10 cellular contexts compared by ENCODE assay signal in genomic region chr15:48392356-48392755, GRCh38.
DNase-seq lines count a peak whose midpoint lies in the region; TF ChIP-seq lines count a peak whose summit lies in the region.
"Had no signal": no experiment of that assay in that cellular context is flagged by ENCODE, and none has a peak within 500 bp of the region (broad histone marks: within the 10 kb centered on the region; RNA-seq: fewer than 3 reads in every experiment).

No MANE protein-coding gene starts in this region.

- peak overlapping the region; percentile 83 to 86 for H3K27ac ChIP-seq in ascending aorta
- H3K27ac ChIP-seq in testis, result peak overlapping the region in 1 of 2 donors; percentile 34
- H3K27ac ChIP-seq: SJSA1 had no signal

- H3K36me3 ChIP-seq in ascending aorta (no peaks in the 10 kb centered on the region), testis (ENCODE audit: low read depth, missing control alignments) (no peaks in the 10 kb centered on the region)
- H3K36me3 ChIP-seq: SJSA1 had no signal

- no peak for TF ChIP-seq CTCF in ascending aorta (IDR thresholded peaks at IDR 0.05)
- TF ChIP-seq CTCF in fibroblast of pulmonary artery (IDR thresholded peaks at IDR 0.05; ENCODE audit: low read length, missing control alignments), result no peak
- no peak for TF ChIP-seq CTCF in testis (IDR thresholded peaks at IDR 0.05)

- 26 to 38% methylated on average over 4 of the region's 4 CpGs for WGBS in testis, 2 donors

- DNase-seq in ascending aorta (ENCODE audit: low spot score in 2 of 2) (peak in 1 of 2 donors; percentile 79), fibroblast of pulmonary artery (ENCODE audit: low read depth) (peak; percentile 85), mucosa of gallbladder (ENCODE audit: low spot score) (peak; percentile 48), testis (peak; percentile 75), cortex of kidney (lab: John Stamatoyannopoulos, UW) (no peak), SIG-M5 treated with dmso at 0.1 percent for 504 hours (lab: John Stamatoyannopoulos, UW; ENCODE audit: unreplicated experiment) (no peak), cerebellar nuclear complex (lab: John Stamatoyannopoulos, UW) (no peak), NCI-H2227 treated with DMSO at 0.1 percent for 48 hours (lab: John Stamatoyannopoulos, UW) (no peak)
- DNase-seq: NCI-H774 had no signal

- no peaks in the 10 kb centered on the region for H3K9me3 ChIP-seq in ascending aorta
- no peaks in the 10 kb centered on the region for H3K9me3 ChIP-seq in testis
- H3K9me3 ChIP-seq: SJSA1 had no signal

- H3K4me3 ChIP-seq in ascending aorta (no peak overlapping the region), fibroblast of pulmonary artery (replicated peaks; ENCODE audit: low read depth, low read length) (no peak overlapping the region), testis (no peak overlapping the region)
- H3K4me3 ChIP-seq: SJSA1 had no signal

- TF ChIP-seq POLR2A in testis (IDR thresholded peaks at IDR 0.05), result no peak

- intact Hi-C loops in ascending aorta (cut with DNase I) (loop anchor here (1.0 kb wide), 1 partner anchor 22 kb away; no protein-coding TSS in a partner anchor), testis (cut with DNase I; ENCODE audit: low total_unique reads) (no loop called here)

- H3K4me1 ChIP-seq in ascending aorta (peaks cover 11 to 65% of the 10 kb centered on the region in 2 donors), testis (peaks cover 16% of the 10 kb centered on the region)

- H3K27me3 ChIP-seq in ascending aorta (no peaks in the 10 kb centered on the region), testis (no peaks in the 10 kb centered on the region)
- H3K27me3 ChIP-seq: SJSA1 had no signal

Comparison
In these comparisons a context has a peak if more than half of its experiments do, and no peak if none do; other contexts are left out.
1. DNase-seq: peak in fibroblast of pulmonary artery (single experiment), mucosa of gallbladder (single experiment) and testis (single experiment); none in cortex of kidney (single experiment), SIG-M5 treated with dmso at 0.1 percent for 504 hours (single experiment), cerebellar nuclear complex (0 of 2) and NCI-H2227 treated with DMSO at 0.1 percent for 48 hours (single experiment).